8 cellular contexts compared by ENCODE assay signal in the genomic region with DNA sequence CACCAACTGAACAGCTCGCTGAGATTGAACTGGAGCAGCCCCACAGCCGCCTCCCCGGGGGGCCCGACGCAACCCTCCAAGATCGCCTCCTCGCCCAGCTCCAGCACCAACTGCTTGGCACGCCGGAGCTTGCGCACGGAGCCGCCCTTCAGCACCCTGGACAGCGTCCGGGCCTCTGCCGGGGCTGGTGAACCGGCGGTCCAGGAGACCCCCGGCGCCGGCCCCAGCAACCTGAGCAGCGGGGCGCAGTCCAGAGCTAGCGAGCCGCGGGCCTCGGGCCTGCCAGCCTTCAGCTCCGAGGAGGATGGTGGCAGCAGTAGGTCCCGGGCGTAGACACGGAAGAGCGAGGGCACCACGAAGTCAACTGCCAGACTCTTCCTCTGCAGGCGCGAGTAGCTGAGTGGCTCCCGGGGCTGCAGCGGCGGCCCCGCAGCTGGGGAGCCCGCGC. TPM values are rescaled to one million over a fixed set of nuclear protein-coding genes. Genes with fewer than 3 reads are reported as not detected.
DNase-seq lines count a peak whose midpoint lies in the region; ATAC-seq and TF ChIP-seq lines count a peak whose summit lies in the region.

No MANE protein-coding gene starts in this region.

- H3F3A ChIP-seq in GM23338 (replicated peaks; ENCODE audit: low read depth) = no peaks in the 10 kb centered on the region

- peak overlapping the region; percentile 93 for H3K4me2 ChIP-seq in GM23338

- peak overlapping the region; percentile 65 for H3K4me3 Mint-ChIP-seq in GM23338
- H3K4me3 Mint-ChIP-seq in stimulated activated naive B cell treated with anti-CD40 and anti-IgM and Interleukin-4, amounts not matched to agents 10 μg/mL and 1 μg/mL and 100 μg/mL, for 72 hours = no peak overlapping the region

- no peaks in the 10 kb centered on the region for H3K9me3 Mint-ChIP-seq in GM23338
- peaks cover 1 to 3% of the 10 kb centered on the region in 2 donors for H3K9me3 Mint-ChIP-seq in stimulated activated naive B cell treated with anti-CD40 and anti-IgM and Interleukin-4, amounts not matched to agents 10 μg/mL and 1 μg/mL and 100 μg/mL, for 72 hours

- H3K9me2 ChIP-seq in GM23338 (ENCODE audit: insufficient read depth) = no peaks in the 10 kb centered on the region

- no peak for TF ChIP-seq CTCF in GM23338 (conservative IDR thresholded peaks at IDR 0.05; ENCODE audit: low read depth in 2 of 2)
- no peak for TF ChIP-seq CTCF in coronary artery (IDR thresholded peaks at IDR 0.05)
- no peak for TF ChIP-seq CTCF in lower lobe of right lung (IDR thresholded peaks at IDR 0.05)

- peaks cover 4% of the 10 kb centered on the region; the same call in 2 of the 3 replicates for H3K4me1 Mint-ChIP-seq in GM23338
- peaks cover 7 to 19% of the 10 kb centered on the region in 2 donors for H3K4me1 Mint-ChIP-seq in stimulated activated naive B cell treated with anti-CD40 and anti-IgM and Interleukin-4, amounts not matched to agents 10 μg/mL and 1 μg/mL and 100 μg/mL, for 72 hours

- peaks cover 3% of the 10 kb centered on the region; the same call in 1 of the 2 replicates for H4K20me1 ChIP-seq in GM23338 (replicated peaks; ENCODE audit: insufficient read depth)

- H3K27ac ChIP-seq in GM23338 (ENCODE audit: low read depth) = no peak overlapping the region
- no peak overlapping the region for H3K27ac ChIP-seq in coronary artery
- no peak overlapping the region for H3K27ac ChIP-seq in lower lobe of right lung

- intact Hi-C loops in lower lobe of right lung (cut with DNase I) = no loop called here

- H3K27me3 ChIP-seq in GM23338 (ENCODE audit: insufficient read depth) = peaks cover 40% of the 10 kb centered on the region
- H3K27me3 ChIP-seq in lower lobe of right lung (ENCODE audit: low read depth) = peaks cover 63% of the 10 kb centered on the region

- H3K79me2 ChIP-seq in GM23338 (replicated peaks; ENCODE audit: insufficient read depth) = no peaks in the 10 kb centered on the region

- H3K4me3 ChIP-seq in GM23338 (peak overlapping the region; percentile 74), coronary artery (peak overlapping the region; percentile 69), lower lobe of right lung (no peak overlapping the region)

- H3K27me3 Mint-ChIP-seq in GM23338 (ENCODE audit: insufficient read depth, low read depth, poor library complexity) = peaks cover 37% of the 10 kb centered on the region
- peaks cover 58 to 82% of the 10 kb centered on the region in 2 donors for H3K27me3 Mint-ChIP-seq in stimulated activated naive B cell treated with anti-CD40 and anti-IgM and Interleukin-4, amounts not matched to agents 10 μg/mL and 1 μg/mL and 100 μg/mL, for 72 hours

- no peak overlapping the region for H2AFZ ChIP-seq in GM23338

- H3K27ac Mint-ChIP-seq in GM23338 = no peak overlapping the region
- H3K27ac Mint-ChIP-seq in stimulated activated naive B cell treated with anti-CD40 and anti-IgM and Interleukin-4, amounts not matched to agents 10 μg/mL and 1 μg/mL and 100 μg/mL, for 72 hours = no peak overlapping the region

- ATAC-seq in GM23338 (peak; percentile 64), lower lobe of right lung (peak; percentile 54 to 73), HG02981 (IDR thresholded peaks at IDR 0.05; ENCODE audit: unreplicated experiment) (no peak), HG03039 (IDR thresholded peaks at IDR 0.05; ENCODE audit: unreplicated experiment) (no peak)
- peak; percentile 20 to 24 for ATAC-seq in stimulated activated naive B cell treated with anti-CD40 and anti-IgM and Interleukin-4, amounts not matched to agents 10 μg/mL and 1 μg/mL and 100 μg/mL, for 72 hours (replicated peaks)

- peak; percentile 91 for DNase-seq in GM23338 (ENCODE audit: low spot score)
- DNase-seq in T-helper 9 cell = peak; percentile 19
- DNase-seq in coronary artery (ENCODE audit: low spot score) = no peak
- peak; percentile 64 for DNase-seq in lower lobe of right lung
- peak; percentile 18 for DNase-seq in stimulated activated naive B cell treated with anti-CD40 and anti-IgM and Interleukin-4, amounts not matched to agents 10 μg/mL and 1 μg/mL and 100 μg/mL, for 72 hours
- no peak for DNase-seq in NCI-H526 (lab: John Stamatoyannopoulos, UW)

- no peaks in the 10 kb centered on the region for H3K36me3 ChIP-seq in GM23338 (ENCODE audit: insufficient read depth)
- no peaks in the 10 kb centered on the region for H3K36me3 ChIP-seq in lower lobe of right lung

- no peaks in the 10 kb centered on the region for H3K9me3 ChIP-seq in lower lobe of right lung

- H3K4me1 ChIP-seq in GM23338 (ENCODE audit: insufficient read depth) (peaks cover 7% of the 10 kb centered on the region; the same call in 1 of the 2 replicates), lower lobe of right lung (peaks cover 19% of the 10 kb centered on the region)

- no peaks in the 10 kb centered on the region; the same call in 2 of the 3 replicates for H3K36me3 Mint-ChIP-seq in GM23338 (ENCODE audit: low read depth)
- no peaks in the 10 kb centered on the region for H3K36me3 Mint-ChIP-seq in stimulated activated naive B cell treated with anti-CD40 and anti-IgM and Interleukin-4, amounts not matched to agents 10 μg/mL and 1 μg/mL and 100 μg/mL, for 72 hours

TF ChIP-seq in GM23338, 12 proteins besides CTCF, POLR2A, EP300 and RAD21:
- TF ChIP-seq EZH2 (IDR thresholded peaks at IDR 0.05; ENCODE audit: low read depth, unreplicated experiment) (no peak), EZH2phosphoT487 (IDR thresholded peaks at IDR 0.05; ENCODE audit: unreplicated experiment) (no peak), STAT1 (IDR thresholded peaks at IDR 0.05; ENCODE audit: unreplicated experiment) (no peak), JUNB (IDR thresholded peaks at IDR 0.05; ENCODE audit: unreplicated experiment) (no peak)
- TF ChIP-seq, protein P1, sequence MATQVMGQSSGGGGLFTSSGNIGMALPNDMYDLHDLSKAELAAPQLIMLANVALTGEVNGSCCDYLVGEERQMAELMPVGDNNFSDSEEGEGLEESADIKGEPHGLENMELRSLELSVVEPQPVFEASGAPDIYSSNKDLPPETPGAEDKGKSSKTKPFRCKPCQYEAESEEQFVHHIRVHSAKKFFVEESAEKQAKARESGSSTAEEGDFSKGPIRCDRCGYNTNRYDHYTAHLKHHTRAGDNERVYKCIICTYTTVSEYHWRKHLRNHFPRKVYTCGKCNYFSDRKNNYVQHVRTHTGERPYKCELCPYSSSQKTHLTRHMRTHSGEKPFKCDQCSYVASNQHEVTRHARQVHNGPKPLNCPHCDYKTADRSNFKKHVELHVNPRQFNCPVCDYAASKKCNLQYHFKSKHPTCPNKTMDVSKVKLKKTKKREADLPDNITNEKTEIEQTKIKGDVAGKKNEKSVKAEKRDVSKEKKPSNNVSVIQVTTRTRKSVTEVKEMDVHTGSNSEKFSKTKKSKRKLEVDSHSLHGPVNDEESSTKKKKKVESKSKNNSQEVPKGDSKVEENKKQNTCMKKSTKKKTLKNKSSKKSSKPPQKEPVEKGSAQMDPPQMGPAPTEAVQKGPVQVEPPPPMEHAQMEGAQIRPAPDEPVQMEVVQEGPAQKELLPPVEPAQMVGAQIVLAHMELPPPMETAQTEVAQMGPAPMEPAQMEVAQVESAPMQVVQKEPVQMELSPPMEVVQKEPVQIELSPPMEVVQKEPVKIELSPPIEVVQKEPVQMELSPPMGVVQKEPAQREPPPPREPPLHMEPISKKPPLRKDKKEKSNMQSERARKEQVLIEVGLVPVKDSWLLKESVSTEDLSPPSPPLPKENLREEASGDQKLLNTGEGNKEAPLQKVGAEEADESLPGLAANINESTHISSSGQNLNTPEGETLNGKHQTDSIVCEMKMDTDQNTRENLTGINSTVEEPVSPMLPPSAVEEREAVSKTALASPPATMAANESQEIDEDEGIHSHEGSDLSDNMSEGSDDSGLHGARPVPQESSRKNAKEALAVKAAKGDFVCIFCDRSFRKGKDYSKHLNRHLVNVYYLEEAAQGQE (IDR thresholded peaks at IDR 0.05; ENCODE audit: unreplicated experiment) = peak; percentile 96
TF ChIP-seq in GM23338: peak in this region for 1.

RNA-seq across cellular contexts. Expression of a gene that starts 1.2 kb away (rescaled TPM):
- total RNA-seq in GM23338 (2014; rRNA removed; shearing (Covaris generic)) = 0.16 and 0.35 TPM in 2 replicates
- not detected in 2 replicates for polyA plus RNA-seq in GM23338 (2016; fragmentation: Nextera tagmentation; extraction: Ambion mirVana)
- total RNA-seq in lower lobe of right lung = 1.1 TPM

Comparison
In these comparisons a context has a peak if more than half of its experiments do, and no peak if none do; other contexts are left out.
1. ATAC-seq: peak in GM23338 (single experiment), lower lobe of right lung (2 of 2) and stimulated activated naive B cell treated with anti-CD40 and anti-IgM and Interleukin-4, amounts not matched to agents 10 μg/mL and 1 μg/mL and 100 μg/mL, for 72 hours (2 of 2); none in HG02981 (single experiment) and HG03039 (single experiment).
2. DNase-seq: peak in GM23338 (single experiment), T-helper 9 cell (single experiment), lower lobe of right lung (single experiment) and stimulated activated naive B cell treated with anti-CD40 and anti-IgM and Interleukin-4, amounts not matched to agents 10 μg/mL and 1 μg/mL and 100 μg/mL, for 72 hours (single experiment); none in coronary artery (single experiment) and NCI-H526 (0 of 2).